Comparison of ENCODE assay signal across 17 cellular contexts in genomic region chr5:113608113-113608551, GRCh38.
DNase-seq lines count a peak whose midpoint lies in the region; ATAC-seq and TF ChIP-seq lines count a peak whose summit lies in the region.
"Had no signal": no experiment of that assay in that cellular context is flagged by ENCODE, and none has a peak within 500 bp of the region (broad histone marks: within the 10 kb centered on the region; RNA-seq: fewer than 3 reads in every experiment).

No MANE protein-coding gene starts in this region.

- H3K27me3 ChIP-seq in BE2C: no peaks in the 10 kb centered on the region
- H3K27me3 ChIP-seq: cardiac muscle cell, testis had no signal

- no peaks in the 10 kb centered on the region for H3K9me3 ChIP-seq in BE2C
- H3K9me3 ChIP-seq: testis had no signal

- intact Hi-C loops in left ventricle myocardium superior (cut with micrococcal nuclease) (loop anchor here (10.0 kb wide), 1 partner anchor 613 kb away; no protein-coding TSS in a partner anchor), Right ventricle myocardium superior (cut with DNase I) (loop anchor here (5.0 kb wide), 1 partner anchor 611 kb away; no protein-coding TSS in a partner anchor)

- no peaks in the 10 kb centered on the region; the same call in 1 of the 2 replicates for H3K4me1 ChIP-seq in BE2C

- H3K36me3 ChIP-seq in BE2C: no peaks in the 10 kb centered on the region
- H3K36me3 ChIP-seq: cardiac muscle cell had no signal

- H3K4me3 ChIP-seq in cardiac fibroblast (replicated peaks in 1 of 2; ENCODE audit: low read depth in 2 of 2, low read length in 2 of 2) (no peak overlapping the region), BE2C (ENCODE audit: low read depth, low read length) (no peak overlapping the region)
- H3K4me3 ChIP-seq: cardiac muscle cell, testis had no signal

- no peak for DNase-seq in left ventricle myocardium superior
- no peak for DNase-seq in Right ventricle myocardium superior
- peak; percentile 37 for DNase-seq in NCI-H226
- DNase-seq in cardiac fibroblast (ENCODE audit: low read depth in 2 of 2): peak; percentile 30 to 65
- DNase-seq in midbrain (lab: John Stamatoyannopoulos, UW): no peak
- DNase-seq in NCI-H128 (lab: John Stamatoyannopoulos, UW; ENCODE audit: unreplicated experiment): no peak
- no peak for DNase-seq in BE2C
- DNase-seq: activated CD8-positive, alpha-beta memory T cell treated with anti-CD3 and anti-CD28 coated beads, Interleukin-2, amount 50 U/mL, for 4 hours; activated naive CD4-positive, alpha-beta T cell treated with anti-CD3 and anti-CD28 coated beads for 36 hours; DMS 273 treated with DMSO at 0.1 percent for 48 hours; NCI-H1417 treated with DMSO at 0.1 percent for 48 hours; NCI-H2227 treated with DMSO at 0.1 percent for 48 hours; retina; stimulated activated CD4-positive, alpha-beta T cell treated with anti-CD3 and anti-CD28 coated beads, Interleukin-2, amount 100 ng/mL, for 24 hours; testis had no signal

- TF ChIP-seq CTCF in cardiac fibroblast (IDR thresholded peaks at IDR 0.05; ENCODE audit: low read depth, low read length) (no peak), BE2C (IDR thresholded peaks at IDR 0.05; ENCODE audit: low read depth, low read length) (no peak)

- peak; percentile 35 for ATAC-seq in left ventricle myocardium superior
- no peak for ATAC-seq in Right ventricle myocardium superior (ENCODE audit: poor library complexity)
- no peak for ATAC-seq in GM19328 (IDR thresholded peaks at IDR 0.05; ENCODE audit: unreplicated experiment)

Comparison
In these comparisons a context has a peak if more than half of its experiments do, and no peak if none do; other contexts are left out.
1. DNase-seq: peak in NCI-H226 (single experiment) and cardiac fibroblast (2 of 2); none in left ventricle myocardium superior (single experiment), Right ventricle myocardium superior (single experiment), midbrain (single experiment), NCI-H128 (single experiment) and BE2C (single experiment).